ENCODE assay signal across 17 cellular contexts in genomic region chr13:53694814-53695533, GRCh38.
"Had no signal": no experiment of that assay in that cellular context is flagged by ENCODE, and none has a peak within 500 bp of the region (broad histone marks: within the 10 kb centered on the region; RNA-seq: fewer than 3 reads in every experiment).

No MANE protein-coding gene starts in this region.

- H3K36me3 Mint-ChIP-seq: activated naive CD4-positive, alpha-beta T cell treated with anti-CD3 and anti-CD28 coated beads, Interleukin-2, amount 50 U/mL, for 24 hours; stimulated activated effector memory CD8-positive, alpha-beta T cell treated with anti-CD3 and anti-CD28 coated beads, Interleukin-12 subunit alpha, Interleukin-12 subunit beta, amount 100 ng/mL, for 72 hours had no signal

- DNase-seq: activated T-cell treated with anti-CD3 and anti-CD28 coated beads, Interleukin-2, amount 50 U/mL, for 1 hour; amygdala; dermis blood vessel endothelial cell; hypothalamus; left cardiac atrium; lower lobe of right lung; right cardiac atrium; small intestine; T-helper 17 cell; tibial artery had no signal

- H3K27me3 Mint-ChIP-seq: activated naive CD4-positive, alpha-beta T cell treated with anti-CD3 and anti-CD28 coated beads, Interleukin-2, amount 50 U/mL, for 24 hours; natural killer cell treated with Interleukin-12 subunit alpha and Interleukin-12 subunit beta and Interleukin-15 and Interleukin-18, amount 100 ng/mL, for 72 hours; T-helper 17 cell had no signal

- H3K27me3 ChIP-seq: breast epithelium, tibial artery had no signal

- ATAC-seq: activated CD4-positive, CD25-positive, alpha-beta regulatory T cell treated with anti-CD3 and anti-CD28 coated beads, Interleukin-2, amount 50 U/mL, for 24 hours; esophagus mucosa; left cardiac atrium; lower lobe of right lung; natural killer cell treated with Interleukin-12 subunit alpha and Interleukin-12 subunit beta and Interleukin-15 and Interleukin-18, amount 100 ng/mL, for 72 hours; right cardiac atrium; stimulated activated effector memory CD8-positive, alpha-beta T cell treated with anti-CD3 and anti-CD28 coated beads, Interleukin-12 subunit alpha, Interleukin-12 subunit beta, amount 100 ng/mL, for 72 hours; T-helper 17 cell had no signal

- H3K4me3 Mint-ChIP-seq: activated naive CD4-positive, alpha-beta T cell treated with anti-CD3 and anti-CD28 coated beads, Interleukin-2, amount 50 U/mL, for 24 hours; natural killer cell treated with Interleukin-12 subunit alpha and Interleukin-12 subunit beta and Interleukin-15 and Interleukin-18, amount 100 ng/mL, for 72 hours; stimulated activated effector memory CD8-positive, alpha-beta T cell treated with anti-CD3 and anti-CD28 coated beads, Interleukin-12 subunit alpha, Interleukin-12 subunit beta, amount 100 ng/mL, for 72 hours; T-helper 17 cell had no signal

- H3K4me1 ChIP-seq: breast epithelium, lower lobe of right lung, parathyroid adenoma, tibial artery had no signal

- H3K36me3 ChIP-seq: breast epithelium, lower lobe of right lung, tibial artery had no signal

- H3K27ac Mint-ChIP-seq: activated naive CD4-positive, alpha-beta T cell treated with anti-CD3 and anti-CD28 coated beads, Interleukin-2, amount 50 U/mL, for 24 hours; natural killer cell treated with Interleukin-12 subunit alpha and Interleukin-12 subunit beta and Interleukin-15 and Interleukin-18, amount 100 ng/mL, for 72 hours; stimulated activated effector memory CD8-positive, alpha-beta T cell treated with anti-CD3 and anti-CD28 coated beads, Interleukin-12 subunit alpha, Interleukin-12 subunit beta, amount 100 ng/mL, for 72 hours; T-helper 17 cell had no signal

- H3K27ac ChIP-seq: breast epithelium, lower lobe of right lung, parathyroid adenoma, tibial artery had no signal

- H3K4me1 Mint-ChIP-seq: activated naive CD4-positive, alpha-beta T cell treated with anti-CD3 and anti-CD28 coated beads, Interleukin-2, amount 50 U/mL, for 24 hours; stimulated activated effector memory CD8-positive, alpha-beta T cell treated with anti-CD3 and anti-CD28 coated beads, Interleukin-12 subunit alpha, Interleukin-12 subunit beta, amount 100 ng/mL, for 72 hours; T-helper 17 cell had no signal

- H3K4me3 ChIP-seq: breast epithelium, lower lobe of right lung, tibial artery had no signal
